11 cellular contexts compared by ENCODE assay signal in genomic region chr10:23826399-23826798, GRCh38.
DNase-seq lines count a peak whose midpoint lies in the region; ATAC-seq and TF ChIP-seq lines count a peak whose summit lies in the region.
"Had no signal": no experiment of that assay in that cellular context is flagged by ENCODE, and none has a peak within 500 bp of the region (broad histone marks: within the 10 kb centered on the region; RNA-seq: fewer than 3 reads in every experiment).

No MANE protein-coding gene starts in this region.

- H3K9me3 ChIP-seq in endodermal cell (ENCODE audit: control insufficient read depth, low read length) (no peaks in the 10 kb centered on the region), prostate gland (no peaks in the 10 kb centered on the region)
- H3K9me3 ChIP-seq: heart left ventricle had no signal

- H3K36me3 ChIP-seq in endodermal cell (ENCODE audit: control insufficient read depth, insufficient read depth, low read length) (no peaks in the 10 kb centered on the region), prostate gland (no peaks in the 10 kb centered on the region)
- H3K36me3 ChIP-seq: heart left ventricle had no signal

- peaks cover 3% of the 10 kb centered on the region for H3K9me3 Mint-ChIP-seq in activated CD8-positive, alpha-beta T cell treated with anti-CD3 and anti-CD28 coated beads for 36 hours
- H3K9me3 Mint-ChIP-seq in activated CD8-positive, alpha-beta T cell treated with anti-CD3 and anti-CD28 coated beads, Interleukin-2, amount 10 ng/mL, durations not matched to agents 7 days and 5 days (ENCODE audit: insufficient read depth) = no peaks in the 10 kb centered on the region
- H3K9me3 Mint-ChIP-seq in endodermal cell = no peaks in the 10 kb centered on the region

- CTCF ChIA-PET in activated CD8-positive, alpha-beta T cell treated with anti-CD3 and anti-CD28 coated beads for 36 hours (lab: Charles Lee) = no interaction called here
- CTCF ChIA-PET in activated CD8-positive, alpha-beta T cell treated with anti-CD3 and anti-CD28 coated beads, Interleukin-2, amount 10 ng/mL, durations not matched to agents 7 days and 5 days (lab: Charles Lee) = no interaction called here

- intact Hi-C loops in activated CD8-positive, alpha-beta T cell treated with anti-CD3 and anti-CD28 coated beads for 36 hours (cut with micrococcal nuclease) = no loop called here
- intact Hi-C loops in prostate gland (cut with DNase I) = no loop called here

- no peak for ATAC-seq in activated CD8-positive, alpha-beta T cell treated with anti-CD3 and anti-CD28 coated beads for 36 hours
- no peak for ATAC-seq in activated CD8-positive, alpha-beta T cell treated with anti-CD3 and anti-CD28 coated beads, Interleukin-2, amount 10 ng/mL, durations not matched to agents 7 days and 5 days

- TF ChIP-seq POLR2A in prostate gland (IDR thresholded peaks at IDR 0.05) = no peak

- POLR2A ChIA-PET in activated CD8-positive, alpha-beta T cell treated with anti-CD3 and anti-CD28 coated beads for 36 hours (lab: Charles Lee) = no interaction called here
- POLR2A ChIA-PET in activated CD8-positive, alpha-beta T cell treated with anti-CD3 and anti-CD28 coated beads, Interleukin-2, amount 10 ng/mL, durations not matched to agents 7 days and 5 days (lab: Charles Lee) = no interaction called here

- TF ChIP-seq CTCF in activated CD8-positive, alpha-beta T cell treated with anti-CD3 and anti-CD28 coated beads for 36 hours (IDR thresholded peaks at IDR 0.05) = no peak
- TF ChIP-seq CTCF in endodermal cell (conservative IDR thresholded peaks at IDR 0.05) = no peak
- no peak for TF ChIP-seq CTCF in prostate gland (IDR thresholded peaks at IDR 0.05)

- peak; percentile 12 for DNase-seq in activated CD8-positive, alpha-beta T cell treated with anti-CD3 and anti-CD28 coated beads for 36 hours
- DNase-seq in activated CD8-positive, alpha-beta T cell treated with anti-CD3 and anti-CD28 coated beads, Interleukin-2, amount 10 ng/mL, durations not matched to agents 7 days and 5 days = no peak
- DNase-seq in NOMO-1 (lab: John Stamatoyannopoulos, UW; ENCODE audit: unreplicated experiment in 2 of 2) (peak; percentile 4 to 14), endodermal cell (peak; percentile 89), prostate gland (ENCODE audit: low spot score) (peak; percentile 8), middle frontal gyrus (ENCODE audit: extremely low spot score, low spot score) (no peak), SW 1271 (lab: John Stamatoyannopoulos, UW) (no peak), NCI-H524 (lab: John Stamatoyannopoulos, UW) (no peak)

- H3K4me1 Mint-ChIP-seq in activated CD8-positive, alpha-beta T cell treated with anti-CD3 and anti-CD28 coated beads for 36 hours (ENCODE audit: low read depth) = no peaks in the 10 kb centered on the region
- no peaks in the 10 kb centered on the region for H3K4me1 Mint-ChIP-seq in activated CD8-positive, alpha-beta T cell treated with anti-CD3 and anti-CD28 coated beads, Interleukin-2, amount 10 ng/mL, durations not matched to agents 7 days and 5 days (ENCODE audit: low read depth)
- no peaks in the 10 kb centered on the region for H3K4me1 Mint-ChIP-seq in endodermal cell
- H3K4me1 Mint-ChIP-seq: central memory CD8-positive, alpha-beta T cell had no signal

- H3K4me3 ChIP-seq in endodermal cell (ENCODE audit: low read length) (no peak overlapping the region), prostate gland (no peak overlapping the region)
- H3K4me3 ChIP-seq: heart left ventricle had no signal

- H3K9ac ChIP-seq in endodermal cell (ENCODE audit: extremely low read depth, low read length, poor library complexity, severe bottlenecking) = no peak overlapping the region
- H3K9ac ChIP-seq: parathyroid adenoma had no signal

- H3K27me3 Mint-ChIP-seq in activated CD8-positive, alpha-beta T cell treated with anti-CD3 and anti-CD28 coated beads for 36 hours = no peaks in the 10 kb centered on the region
- no peaks in the 10 kb centered on the region for H3K27me3 Mint-ChIP-seq in activated CD8-positive, alpha-beta T cell treated with anti-CD3 and anti-CD28 coated beads, Interleukin-2, amount 10 ng/mL, durations not matched to agents 7 days and 5 days (ENCODE audit: low read depth)
- H3K27me3 Mint-ChIP-seq in endodermal cell (ENCODE audit: insufficient read depth) = no peaks in the 10 kb centered on the region
- H3K27me3 Mint-ChIP-seq: central memory CD8-positive, alpha-beta T cell had no signal

- H3K4me3 Mint-ChIP-seq in activated CD8-positive, alpha-beta T cell treated with anti-CD3 and anti-CD28 coated beads for 36 hours = no peak overlapping the region
- no peak overlapping the region for H3K4me3 Mint-ChIP-seq in activated CD8-positive, alpha-beta T cell treated with anti-CD3 and anti-CD28 coated beads, Interleukin-2, amount 10 ng/mL, durations not matched to agents 7 days and 5 days
- no peak overlapping the region for H3K4me3 Mint-ChIP-seq in endodermal cell
- H3K4me3 Mint-ChIP-seq: central memory CD8-positive, alpha-beta T cell had no signal

- WGBS in endodermal cell (ENCODE audit: insufficient coverage in 1 of 2, insufficient read length in 1 of 2), 2 experiments = 39 to 51% methylated on average over 6 to 9 of the region's 9 CpGs
- WGBS in prostate gland = 36% methylated on average over 9 of the region's 9 CpGs

- no peak overlapping the region for H3K27ac Mint-ChIP-seq in activated CD8-positive, alpha-beta T cell treated with anti-CD3 and anti-CD28 coated beads for 36 hours
- H3K27ac Mint-ChIP-seq in activated CD8-positive, alpha-beta T cell treated with anti-CD3 and anti-CD28 coated beads, Interleukin-2, amount 10 ng/mL, durations not matched to agents 7 days and 5 days = no peak overlapping the region
- no peak overlapping the region for H3K27ac Mint-ChIP-seq in endodermal cell

- H3K36me3 Mint-ChIP-seq in activated CD8-positive, alpha-beta T cell treated with anti-CD3 and anti-CD28 coated beads for 36 hours (ENCODE audit: low read depth) = no peaks in the 10 kb centered on the region
- H3K36me3 Mint-ChIP-seq in activated CD8-positive, alpha-beta T cell treated with anti-CD3 and anti-CD28 coated beads, Interleukin-2, amount 10 ng/mL, durations not matched to agents 7 days and 5 days (ENCODE audit: low read depth) = no peaks in the 10 kb centered on the region
- no peaks in the 10 kb centered on the region for H3K36me3 Mint-ChIP-seq in endodermal cell (ENCODE audit: low read depth)

- H3K27me3 ChIP-seq in endodermal cell (ENCODE audit: control insufficient read depth, insufficient read depth, low read length, poor library complexity, severe bottlenecking) = no peaks in the 10 kb centered on the region
- H3K27me3 ChIP-seq in prostate gland (replicated peaks; ENCODE audit: insufficient read depth) = no peaks in the 10 kb centered on the region

- H3K27ac ChIP-seq in endodermal cell (ENCODE audit: low read depth, low read length) = no peak overlapping the region
- H3K27ac ChIP-seq in prostate gland = no peak overlapping the region
- H3K27ac ChIP-seq: heart left ventricle, parathyroid adenoma had no signal

- H3K4me1 ChIP-seq in endodermal cell (ENCODE audit: control insufficient read depth, insufficient read depth, low read length) = no peaks in the 10 kb centered on the region
- no peaks in the 10 kb centered on the region for H3K4me1 ChIP-seq in prostate gland (replicated peaks)
- H3K4me1 ChIP-seq: heart left ventricle had no signal

Comparison
In these comparisons a context has a peak if more than half of its experiments do, and no peak if none do; other contexts are left out.
1. DNase-seq: peak in activated CD8-positive, alpha-beta T cell treated with anti-CD3 and anti-CD28 coated beads for 36 hours (single experiment), NOMO-1 (2 of 2), endodermal cell (single experiment) and prostate gland (single experiment); none in activated CD8-positive, alpha-beta T cell treated with anti-CD3 and anti-CD28 coated beads, Interleukin-2, amount 10 ng/mL, durations not matched to agents 7 days and 5 days (single experiment), middle frontal gyrus (single experiment), SW 1271 (0 of 2) and NCI-H524 (0 of 2).